Comparison of ENCODE assay signal across 14 cellular contexts in genomic region chr17:28475151-28475900, GRCh38. TPM values are rescaled to one million over a fixed set of nuclear protein-coding genes. Genes with fewer than 3 reads are reported as not detected.
A peak's percentile ranks its signal among the peaks of the same experiment; 100 is the strongest.
DNase-seq lines count a peak whose midpoint lies in the region; ATAC-seq, FAIRE-seq and TF ChIP-seq lines count a peak whose summit lies in the region.
"Had no signal": no experiment of that assay in that cellular context is flagged by ENCODE, and none has a peak within 500 bp of the region (broad histone marks: within the 10 kb centered on the region; RNA-seq: fewer than 3 reads in every experiment).

No MANE protein-coding gene starts in this region.

- no peak overlapping the region for H3K4me3 ChIP-seq in hepatocyte
- no peak overlapping the region for H3K4me3 ChIP-seq in MM.1S (ENCODE audit: low read length)
- H3K4me3 ChIP-seq: thoracic aorta had no signal

- H3K4me1 Mint-ChIP-seq in stimulated activated naive CD8-positive, alpha-beta T cell treated with anti-CD3 and anti-CD28 coated beads, Interleukin-15, Interleukin-2, amounts not matched to agents 100 ng/mL and 50 ng/mL, for 24 hours (ENCODE audit: low read depth) = peaks cover 7% of the 10 kb centered on the region

- WGBS in hepatocyte (ENCODE audit: low lambda C conversion rate, missing lambda C conversion rate) = 59% methylated on average over 9 of the region's 9 CpGs

- H3K27me3 ChIP-seq in hepatocyte = no peaks in the 10 kb centered on the region
- no peaks in the 10 kb centered on the region; the same call in 1 of the 2 replicates for H3K27me3 ChIP-seq in MM.1S (replicated peaks; ENCODE audit: insufficient read depth, low read length)

- peak; percentile 52 for FAIRE-seq in urothelium cell line (lab: Jason Lieb, UNC)

- ATAC-seq in stimulated activated naive CD8-positive, alpha-beta T cell treated with anti-CD3 and anti-CD28 coated beads, Interleukin-15, Interleukin-2, amounts not matched to agents 100 U/mL and 50 U/mL, for 24 hours = no peak
- ATAC-seq in GM18868 (IDR thresholded peaks at IDR 0.05; ENCODE audit: unreplicated experiment) = no peak

- no peaks in the 10 kb centered on the region for H3F3A ChIP-seq in MM.1S (ENCODE audit: insufficient read depth, low read length)

- H3K4me3 Mint-ChIP-seq in stimulated activated naive CD8-positive, alpha-beta T cell treated with anti-CD3 and anti-CD28 coated beads, Interleukin-15, Interleukin-2, amounts not matched to agents 100 ng/mL and 50 ng/mL, for 24 hours = no peak overlapping the region

- peaks cover 23% of the 10 kb centered on the region for H3K4me1 ChIP-seq in hepatocyte (ENCODE audit: insufficient read depth)
- H3K4me1 ChIP-seq in MM.1S (ENCODE audit: low read length) = no peaks in the 10 kb centered on the region

- H3K27ac Mint-ChIP-seq in stimulated activated naive CD8-positive, alpha-beta T cell treated with anti-CD3 and anti-CD28 coated beads, Interleukin-15, Interleukin-2, amounts not matched to agents 100 ng/mL and 50 ng/mL, for 24 hours = peak overlapping the region; percentile 32

- H3K9me3 Mint-ChIP-seq in stimulated activated naive CD8-positive, alpha-beta T cell treated with anti-CD3 and anti-CD28 coated beads, Interleukin-15, Interleukin-2, amounts not matched to agents 100 ng/mL and 50 ng/mL, for 24 hours = no peaks in the 10 kb centered on the region

- H3K36me3 ChIP-seq in hepatocyte (replicated peaks; ENCODE audit: insufficient read depth, low read depth) (no peaks in the 10 kb centered on the region), MM.1S (replicated peaks; ENCODE audit: insufficient read depth, low read length) (no peaks in the 10 kb centered on the region)
- H3K36me3 ChIP-seq: thoracic aorta had no signal

- no peak overlapping the region for H2AFZ ChIP-seq in hepatocyte
- H2AFZ ChIP-seq in MM.1S (ENCODE audit: low read length) = no peak overlapping the region

- no peaks in the 10 kb centered on the region for H3K9me3 ChIP-seq in hepatocyte (ENCODE audit: low read depth)
- H3K9me3 ChIP-seq in MM.1S (replicated peaks; ENCODE audit: insufficient read depth, low read length) = no peaks in the 10 kb centered on the region
- H3K9me3 ChIP-seq: thoracic aorta had no signal

- H3K9me2 ChIP-seq in hepatocyte (replicated peaks; ENCODE audit: insufficient read depth) (no peaks in the 10 kb centered on the region), MM.1S (replicated peaks; ENCODE audit: insufficient read depth, low read length) (no peaks in the 10 kb centered on the region)

- no peak overlapping the region for H3K9ac ChIP-seq in MM.1S (ENCODE audit: low read length)

- H3K79me2 ChIP-seq in hepatocyte (no peaks in the 10 kb centered on the region), MM.1S (ENCODE audit: low read length) (no peaks in the 10 kb centered on the region)

- H3K36me3 Mint-ChIP-seq in stimulated activated naive CD8-positive, alpha-beta T cell treated with anti-CD3 and anti-CD28 coated beads, Interleukin-15, Interleukin-2, amounts not matched to agents 100 ng/mL and 50 ng/mL, for 24 hours (ENCODE audit: low read depth) = no peaks in the 10 kb centered on the region

- H3K4me2 ChIP-seq in hepatocyte = peak overlapping the region; percentile 57
- H3K4me2 ChIP-seq in MM.1S (ENCODE audit: low read depth, low read length) = no peak overlapping the region

- TF ChIP-seq CTCF in hepatocyte (IDR thresholded peaks at IDR 0.05; ENCODE audit: poor library complexity) = no peak
- TF ChIP-seq CTCF in MM.1S (IDR thresholded peaks at IDR 0.05; ENCODE audit: low read length) = no peak

- DNase-seq in stimulated activated naive CD8-positive, alpha-beta T cell treated with anti-CD3 and anti-CD28 coated beads, Interleukin-15, Interleukin-2, amounts not matched to agents 100 U/mL and 50 U/mL, for 24 hours = no peak
- DNase-seq in hepatocyte (ENCODE audit: low spot score) (peak; percentile 67), urothelium cell line (ENCODE audit: low spot score) (no peak), MM.1S (no peak), medulla oblongata (ENCODE audit: extremely low spot score) (no peak)
- DNase-seq: activated CD4-positive, CD25-positive, alpha-beta regulatory T cell treated with anti-CD3 and anti-CD28 coated beads, Interleukin-2, amount 50 U/mL, for 72 hours; activated gamma-delta T cell; NCI-H1105; NCI-H524 had no signal

- peak overlapping the region; percentile 64 for H3K27ac ChIP-seq in hepatocyte
- H3K27ac ChIP-seq in MM.1S (ENCODE audit: low read length) = no peak overlapping the region
- H3K27ac ChIP-seq: thoracic aorta had no signal

- H4K20me1 ChIP-seq in hepatocyte (ENCODE audit: insufficient read depth, poor library complexity, severe bottlenecking) (no peaks in the 10 kb centered on the region), MM.1S (ENCODE audit: insufficient read depth, low read length) (no peaks in the 10 kb centered on the region)

- H3K27me3 Mint-ChIP-seq in stimulated activated naive CD8-positive, alpha-beta T cell treated with anti-CD3 and anti-CD28 coated beads, Interleukin-15, Interleukin-2, amounts not matched to agents 100 ng/mL and 50 ng/mL, for 24 hours = no peaks in the 10 kb centered on the region

TF ChIP-seq in PFSK-1, 5 proteins besides CTCF, POLR2A, EP300 and RAD21:
- no peak for TF ChIP-seq FOXP2 (optimal IDR thresholded peaks at IDR 0.05; ENCODE audit: borderline replicate concordance, extremely low read depth, extremely low read length, insufficient read depth)
- TF ChIP-seq TAF1 (IDR thresholded peaks at IDR 0.05; ENCODE audit: borderline replicate concordance, insufficient read depth, low read length) = peak; percentile 34; the same call in 1 of the 2 replicates
- TF ChIP-seq SIN3A (IDR thresholded peaks at IDR 0.05; ENCODE audit: borderline replicate concordance, insufficient read depth, low read length) = peak; percentile 72; the same call in 1 of the 2 replicates

RNA-seq across cellular contexts. Expression of gene SLC13A2, which starts 1.9 kb away (rescaled TPM):
- polyA plus RNA-seq in PFSK-1 (2012; ENCODE audit: insufficient read length, low read depth) = not detected
- total RNA-seq in hepatocyte = 1.2 and 2.0 TPM in 2 replicates
- polyA plus RNA-seq in hepatocyte = 1.1 and 2.0 TPM in 2 replicates
- total RNA-seq: skeletal muscle tissue, thoracic aorta had no signal

RNA-seq across cellular contexts. Expression of gene FOXN1, which starts 30.8 kb away (rescaled TPM):
- polyA plus RNA-seq in PFSK-1 (2012; ENCODE audit: insufficient read length, low read depth) = not detected
- not detected in 2 replicates for total RNA-seq in hepatocyte
- polyA plus RNA-seq in hepatocyte = 0.87 TPM in 1 of 2 replicates, not detected in the other
- total RNA-seq: skeletal muscle tissue, thoracic aorta had no signal
